In genomic region chr12:6294533-6295186, GRCh38 we compare ENCODE assay signal across 13 cellular contexts. TPM values are rescaled to one million over a fixed set of nuclear protein-coding genes. Genes with fewer than 3 reads are reported as not detected.
DNase-seq lines count a peak whose midpoint lies in the region; ATAC-seq lines count a peak whose summit lies in the region.
"Had no signal": no experiment of that assay in that cellular context is flagged by ENCODE, and none has a peak within 500 bp of the region (broad histone marks: within the 10 kb centered on the region; RNA-seq: fewer than 3 reads in every experiment).

No MANE protein-coding gene starts in this region.

- no peaks in the 10 kb centered on the region for H3K79me1 ChIP-seq in mesenchymal stem cell (replicated peaks; ENCODE audit: low read length, poor library complexity, severe bottlenecking)

- no peak overlapping the region for H3K4me3 Mint-ChIP-seq in activated CD4-positive, alpha-beta T cell treated with anti-CD3 and anti-CD28 coated beads, Interleukin-2, amount 10 ng/mL, durations not matched to agents 24 days and 14 days

- no peak overlapping the region for H3K4ac ChIP-seq in mesenchymal stem cell (ENCODE audit: low read depth in 1 of 2, low read length in 2 of 2)

- no peak overlapping the region for H2BK5ac ChIP-seq in mesenchymal stem cell (ENCODE audit: low read depth, low read length, poor library complexity, severe bottlenecking)

- H3K27me3 Mint-ChIP-seq in activated CD4-positive, alpha-beta T cell treated with anti-CD3 and anti-CD28 coated beads, Interleukin-2, amount 10 ng/mL, durations not matched to agents 24 days and 14 days, result peaks cover 16% of the 10 kb centered on the region

- no peaks in the 10 kb centered on the region for H3K9me3 ChIP-seq in duodenal mucosa (ENCODE audit: control insufficient read depth in 1 of 2, low read length in 2 of 2)
- H3K9me3 ChIP-seq in mesenchymal stem cell (ENCODE audit: control insufficient read depth, low read length), result no peaks in the 10 kb centered on the region
- no peaks in the 10 kb centered on the region for H3K9me3 ChIP-seq in aorta (ENCODE audit: control insufficient read depth, low read length)

- peaks cover 29 to 31% of the 10 kb centered on the region in 2 donors for H3K4me1 ChIP-seq in duodenal mucosa (ENCODE audit: control insufficient read depth in 1 of 2, insufficient read depth in 2 of 2, low read length in 2 of 2)
- peaks cover 4% of the 10 kb centered on the region for H3K4me1 ChIP-seq in mesenchymal stem cell (ENCODE audit: control insufficient read depth, insufficient read depth, low read depth, low read length)
- no peaks in the 10 kb centered on the region for H3K4me1 ChIP-seq in aorta (ENCODE audit: control insufficient read depth in 1 of 2, insufficient read depth in 2 of 2, low read length in 2 of 2)

- H3K9me3 Mint-ChIP-seq in activated CD4-positive, alpha-beta T cell treated with anti-CD3 and anti-CD28 coated beads, Interleukin-2, amount 10 ng/mL, durations not matched to agents 24 days and 14 days, result no peaks in the 10 kb centered on the region
- H3K9me3 Mint-ChIP-seq: activated T-helper 2 cell treated with anti-CD3 and anti-CD28 coated beads, Interferon-gamma antibody, Interleukin-2, Interleukin-4, amounts not matched to agents 10 μg/mL and 5 μg/mL and 100 μg/mL, durations not matched to agents 14 hours and 24 hours and 36 hours had no signal

- H3K27me3 ChIP-seq in duodenal mucosa (ENCODE audit: control insufficient read depth in 1 of 2, insufficient read depth in 2 of 2, low read length in 2 of 2) (no peaks in the 10 kb centered on the region), mesenchymal stem cell (ENCODE audit: control insufficient read depth in 1 of 2, insufficient read depth in 1 of 2, low read length in 2 of 2) (no peaks in the 10 kb centered on the region), aorta (ENCODE audit: control insufficient read depth in 1 of 2, insufficient read depth in 2 of 2, low read length in 1 of 2) (no peaks in the 10 kb centered on the region)
- H3K27me3 ChIP-seq: dorsolateral prefrontal cortex had no signal

- no peak overlapping the region for H3K27ac Mint-ChIP-seq in activated CD4-positive, alpha-beta T cell treated with anti-CD3 and anti-CD28 coated beads, Interleukin-2, amount 10 ng/mL, durations not matched to agents 24 days and 14 days
- H3K27ac Mint-ChIP-seq: activated T-helper 2 cell treated with anti-CD3 and anti-CD28 coated beads, Interferon-gamma antibody, Interleukin-2, Interleukin-4, amounts not matched to agents 10 μg/mL and 5 μg/mL and 100 μg/mL, durations not matched to agents 14 hours and 24 hours and 36 hours had no signal

- H2BK15ac ChIP-seq in mesenchymal stem cell (ENCODE audit: low read depth, poor library complexity, severe bottlenecking), result no peak overlapping the region

- ATAC-seq in aorta (ENCODE audit: low FRiP score) (peak; percentile 54), HG03342 (IDR thresholded peaks at IDR 0.05; ENCODE audit: unreplicated experiment) (no peak), GM21786 (IDR thresholded peaks at IDR 0.05; ENCODE audit: unreplicated experiment) (no peak)

- H3K14ac ChIP-seq in mesenchymal stem cell (ENCODE audit: low read length in 2 of 2), result peak overlapping the region in 1 of 2 experiments; percentile 91

- no peak overlapping the region for H4K8ac ChIP-seq in mesenchymal stem cell (ENCODE audit: low read length)

- H3K4me2 ChIP-seq in mesenchymal stem cell (ENCODE audit: low read length, poor library complexity, severe bottlenecking), result no peak overlapping the region

- H2AFZ ChIP-seq in mesenchymal stem cell (ENCODE audit: low read depth, low read length), result no peak overlapping the region

- peak; percentile 27 for DNase-seq in activated effector memory CD4-positive, alpha-beta T cell treated with anti-CD3 and anti-CD28 coated beads, Interleukin-2, amount 50 U/mL, for 16 hours
- DNase-seq in activated effector memory CD4-positive, alpha-beta T cell treated with Interleukin-2 at 50 U/mL for 16 hours, result no peak
- peak; percentile 51 for DNase-seq in mesenchymal stem cell
- no peak for DNase-seq in aorta
- no peak for DNase-seq in activated CD4-positive, alpha-beta T cell treated with anti-CD3 and anti-CD28 coated beads, Interleukin-2, amount 10 ng/mL, durations not matched to agents 24 days and 14 days
- DNase-seq: dorsolateral prefrontal cortex, WERI-Rb-1 had no signal

- peaks cover 3% of the 10 kb centered on the region for H3K4me1 Mint-ChIP-seq in activated CD4-positive, alpha-beta T cell treated with anti-CD3 and anti-CD28 coated beads, Interleukin-2, amount 10 ng/mL, durations not matched to agents 24 days and 14 days

- intact Hi-C loops in aorta (cut with DNase I), result no loop called here
- intact Hi-C loops in activated CD4-positive, alpha-beta T cell treated with anti-CD3 and anti-CD28 coated beads, Interleukin-2, amount 10 ng/mL, durations not matched to agents 24 days and 14 days (cut with micrococcal nuclease), result no loop called here

- no peak overlapping the region for H4K91ac ChIP-seq in mesenchymal stem cell (ENCODE audit: low read length)

- 85% methylated on average over 2 of the region's 2 CpGs for WGBS in mesenchymal stem cell
- WGBS in aorta, 2 donors, result 57% methylated on average over 2 of the region's 2 CpGs

- H3K36me3 ChIP-seq in duodenal mucosa (ENCODE audit: control insufficient read depth in 1 of 2, insufficient read depth in 2 of 2, low read length in 2 of 2) (no peaks in the 10 kb centered on the region), mesenchymal stem cell (ENCODE audit: control insufficient read depth in 1 of 2, insufficient read depth in 2 of 2, low read depth in 1 of 2, low read length in 2 of 2) (no peaks in the 10 kb centered on the region), aorta (ENCODE audit: control insufficient read depth in 1 of 2, insufficient read depth in 2 of 2, low read length in 1 of 2) (no peaks in the 10 kb centered on the region)
- H3K36me3 ChIP-seq: WERI-Rb-1 had no signal

- no peak overlapping the region for H2AK5ac ChIP-seq in mesenchymal stem cell (ENCODE audit: low read length, severe bottlenecking)

- H3K23ac ChIP-seq in mesenchymal stem cell (ENCODE audit: low read length in 2 of 2), result no peak overlapping the region

- H3K18ac ChIP-seq in mesenchymal stem cell (ENCODE audit: low read depth in 1 of 2, low read length in 2 of 2), result no peak overlapping the region

- H2BK12ac ChIP-seq in mesenchymal stem cell (ENCODE audit: low read length in 2 of 2), result peak overlapping the region in 1 of 2 experiments; percentile 37

- H3K4me3 ChIP-seq in duodenal mucosa (ENCODE audit: low read depth in 1 of 2, low read length in 2 of 2), result no peak overlapping the region
- no peak overlapping the region for H3K4me3 ChIP-seq in mesenchymal stem cell (ENCODE audit: insufficient read depth in 1 of 2, low read depth in 1 of 2, low read length in 2 of 2)
- H3K4me3 ChIP-seq in aorta (ENCODE audit: low read length in 2 of 2), result no peak overlapping the region
- H3K4me3 ChIP-seq: dorsolateral prefrontal cortex had no signal

- H3K36me3 Mint-ChIP-seq in activated CD4-positive, alpha-beta T cell treated with anti-CD3 and anti-CD28 coated beads, Interleukin-2, amount 10 ng/mL, durations not matched to agents 24 days and 14 days (ENCODE audit: low read depth), result no peaks in the 10 kb centered on the region

- H3K27ac ChIP-seq in duodenal mucosa (ENCODE audit: low read depth, low read length) (peak overlapping the region; percentile 84), mesenchymal stem cell (ENCODE audit: low read length, poor library complexity, severe bottlenecking) (no peak overlapping the region), aorta (ENCODE audit: low read depth in 1 of 2, low read length in 2 of 2) (no peak overlapping the region)
- H3K27ac ChIP-seq: dorsolateral prefrontal cortex, WERI-Rb-1 had no signal

- no peak overlapping the region for H2BK120ac ChIP-seq in mesenchymal stem cell (ENCODE audit: low read depth, low read length)

- H3K9ac ChIP-seq in duodenal mucosa (ENCODE audit: low read depth in 1 of 2, low read length in 2 of 2), result peak overlapping the region; percentile 1 to 51
- peak overlapping the region; percentile 79 for H3K9ac ChIP-seq in mesenchymal stem cell (ENCODE audit: low read length)

RNA-seq across cellular contexts. Expression of gene PLEKHG6, which starts 15.8 kb away (rescaled TPM):
- polyA plus RNA-seq in mesenchymal stem cell (2013, experiment 1 of 2), result 0.15 TPM
- polyA plus RNA-seq in mesenchymal stem cell (2013, experiment 2 of 2), result 0.23 TPM
- 1 to 10 TPM in 1 of 2 donors, under 1 TPM in 1; 0.88 to 1.5 TPM for total RNA-seq in aorta
- 10 to 100 TPM in 1 of 2 donors, under 1 TPM in 1; 0.15 to 90.3 TPM for polyA plus RNA-seq in aorta
- total RNA-seq in activated CD4-positive, alpha-beta T cell treated with anti-CD3 and anti-CD28 coated beads, Interleukin-2, amount 10 ng/mL, durations not matched to agents 24 days and 14 days, result not detected in 2 replicates
- total RNA-seq: activated T-helper 2 cell treated with anti-CD3 and anti-CD28 coated beads, Interferon-gamma antibody, Interleukin-2, Interleukin-4, amounts not matched to agents 10 μg/mL and 5 μg/mL and 100 μg/mL, durations not matched to agents 14 hours and 24 hours and 36 hours; Daoy; pulmonary artery endothelial cell had no signal

RNA-seq across cellular contexts. Expression of gene TNFRSF1A, which starts 47.2 kb away (rescaled TPM):
- 307 TPM for polyA plus RNA-seq in mesenchymal stem cell (2013, experiment 1 of 2)
- polyA plus RNA-seq in mesenchymal stem cell (2013, experiment 2 of 2), result 298 TPM
- total RNA-seq in aorta, result 100 to 1,000 TPM; 190 to 236 TPM
- polyA plus RNA-seq in aorta, result 100 to 1,000 TPM in 1 of 2 donors, 10 to 100 TPM in 1; 36.9 to 112 TPM
- 52.7 and 54.4 TPM in 2 replicates for total RNA-seq in activated CD4-positive, alpha-beta T cell treated with anti-CD3 and anti-CD28 coated beads, Interleukin-2, amount 10 ng/mL, durations not matched to agents 24 days and 14 days

Comparison
In these comparisons a context has a peak if more than half of its experiments do, and no peak if none do; other contexts are left out.
1. DNase-seq: peak in activated effector memory CD4-positive, alpha-beta T cell treated with anti-CD3 and anti-CD28 coated beads, Interleukin-2, amount 50 U/mL, for 16 hours (single experiment) and mesenchymal stem cell (single experiment); none in activated effector memory CD4-positive, alpha-beta T cell treated with Interleukin-2 at 50 U/mL for 16 hours (single experiment), aorta (0 of 2) and activated CD4-positive, alpha-beta T cell treated with anti-CD3 and anti-CD28 coated beads, Interleukin-2, amount 10 ng/mL, durations not matched to agents 24 days and 14 days (single experiment).